Comparison of ENCODE assay signal across 9 cellular contexts in genomic region chr6:2222275-2222842, GRCh38. TPM values are rescaled to one million over a fixed set of nuclear protein-coding genes. Genes with fewer than 3 reads are reported as not detected.
DNase-seq lines count a peak whose midpoint lies in the region; ATAC-seq and TF ChIP-seq lines count a peak whose summit lies in the region.
"Had no signal": no experiment of that assay in that cellular context is flagged by ENCODE, and none has a peak within 500 bp of the region (broad histone marks: within the 10 kb centered on the region; RNA-seq: fewer than 3 reads in every experiment).

No MANE protein-coding gene starts in this region.

- H3K9me3 Mint-ChIP-seq in activated naive CD4-positive, alpha-beta T cell treated with anti-CD3 and anti-CD28 coated beads for 36 hours, result no peaks in the 10 kb centered on the region
- no peaks in the 10 kb centered on the region for H3K9me3 Mint-ChIP-seq in T-cell

- H3K27ac Mint-ChIP-seq in activated naive CD4-positive, alpha-beta T cell treated with anti-CD3 and anti-CD28 coated beads for 36 hours, result no peak overlapping the region
- H3K27ac Mint-ChIP-seq in T-cell, result peak overlapping the region; percentile 13 to 70

- H3K36me3 Mint-ChIP-seq in activated naive CD4-positive, alpha-beta T cell treated with anti-CD3 and anti-CD28 coated beads for 36 hours (ENCODE audit: low read depth), result peaks cover 2% of the 10 kb centered on the region
- H3K36me3 Mint-ChIP-seq in T-cell, result peaks cover 4% of the 10 kb centered on the region

- no peak for TF ChIP-seq POLR2A in tibial nerve (IDR thresholded peaks at IDR 0.05)

- DNase-seq in activated naive CD4-positive, alpha-beta T cell treated with anti-CD3 and anti-CD28 coated beads for 36 hours, result no peak
- no peak for DNase-seq in activated naive CD4-positive, alpha-beta T cell (lab: John Stamatoyannopoulos, UW)
- DNase-seq in T-cell (no peak), iPS-NIHi7 (ENCODE audit: extremely low spot score) (peak; percentile 18), tibial nerve (ENCODE audit: low spot score in 2 of 2) (no peak)

- H3K9me3 ChIP-seq in tibial nerve, result no peaks in the 10 kb centered on the region

- H3K4me1 ChIP-seq in tibial nerve, result peaks cover 0 to 9% (median 4%) of the 10 kb centered on the region in 4 donors

- peak overlapping the region; percentile 20 to 53 (median 32) for H3K4me3 ChIP-seq in tibial nerve
- H3K4me3 ChIP-seq: SK-N-MC had no signal

- H3K27me3 Mint-ChIP-seq in activated naive CD4-positive, alpha-beta T cell treated with anti-CD3 and anti-CD28 coated beads for 36 hours (ENCODE audit: low read depth), result no peaks in the 10 kb centered on the region
- H3K27me3 Mint-ChIP-seq in T-cell, result no peaks in the 10 kb centered on the region

- no peak for ATAC-seq in T-cell (replicated peaks in 1 of 4)
- ATAC-seq in GM21825 (IDR thresholded peaks at IDR 0.05; ENCODE audit: unreplicated experiment), result no peak
- no peak for ATAC-seq in GM19455 (IDR thresholded peaks at IDR 0.05; ENCODE audit: unreplicated experiment)
- ATAC-seq in GM21786 (IDR thresholded peaks at IDR 0.05; ENCODE audit: unreplicated experiment), result no peak

- peaks cover 22% of the 10 kb centered on the region for H3K4me1 Mint-ChIP-seq in activated naive CD4-positive, alpha-beta T cell treated with anti-CD3 and anti-CD28 coated beads for 36 hours (ENCODE audit: low read depth)
- peaks cover 16 to 31% (median 23%) of the 10 kb centered on the region in 3 donors for H3K4me1 Mint-ChIP-seq in T-cell

- CTCF ChIA-PET in activated naive CD4-positive, alpha-beta T cell treated with anti-CD3 and anti-CD28 coated beads for 36 hours (lab: Charles Lee), result no interaction called here
- CTCF ChIA-PET in T-cell (lab: Charles Lee), result no interaction called here

- H3K36me3 ChIP-seq in tibial nerve, result no peaks in the 10 kb centered on the region

- H3K4me3 Mint-ChIP-seq in activated naive CD4-positive, alpha-beta T cell treated with anti-CD3 and anti-CD28 coated beads for 36 hours, result peak overlapping the region; percentile 69
- H3K4me3 Mint-ChIP-seq in T-cell, result peak overlapping the region; percentile 67 to 86 (median 80)

- TF ChIP-seq CTCF in tibial nerve (IDR thresholded peaks at IDR 0.05), result no peak

- intact Hi-C loops in activated naive CD4-positive, alpha-beta T cell treated with anti-CD3 and anti-CD28 coated beads for 36 hours (cut with micrococcal nuclease), result no loop called here

- no peaks in the 10 kb centered on the region for H3K27me3 ChIP-seq in tibial nerve

- H3K27ac ChIP-seq in tibial nerve, result peak overlapping the region in 3 of 4 donors; percentile 50 to 70 (median 69)
- H3K27ac ChIP-seq: SK-N-MC had no signal

- no peak for TF ChIP-seq EP300 in tibial nerve (IDR thresholded peaks at IDR 0.05)

- WGBS in tibial nerve, 2 donors, result 40 to 50% methylated on average over 6 of the region's 6 CpGs

- POLR2A ChIA-PET in T-cell (lab: Charles Lee), result interaction anchor here in 1 of 2 donors (0.6 to 0.8 kb wide), 2 partner anchors 9 to 16 kb away, joined by 4 read pairs; no protein-coding TSS in a partner anchor

RNA-seq across cellular contexts. Expression of gene GMDS, which starts 23.0 kb away (rescaled TPM):
- 10 to 100 TPM; 38.4 to 41.3 TPM for total RNA-seq in activated naive CD4-positive, alpha-beta T cell treated with anti-CD3 and anti-CD28 coated beads for 36 hours
- 10 to 100 TPM; 12.9 to 21.5 (median 14.6) TPM for total RNA-seq in T-cell
- total RNA-seq in tibial nerve, result 10 to 100 TPM; 14.9 to 46.5 (median 32.8) TPM
